17 cellular contexts compared by ENCODE assay signal in the genomic region with DNA sequence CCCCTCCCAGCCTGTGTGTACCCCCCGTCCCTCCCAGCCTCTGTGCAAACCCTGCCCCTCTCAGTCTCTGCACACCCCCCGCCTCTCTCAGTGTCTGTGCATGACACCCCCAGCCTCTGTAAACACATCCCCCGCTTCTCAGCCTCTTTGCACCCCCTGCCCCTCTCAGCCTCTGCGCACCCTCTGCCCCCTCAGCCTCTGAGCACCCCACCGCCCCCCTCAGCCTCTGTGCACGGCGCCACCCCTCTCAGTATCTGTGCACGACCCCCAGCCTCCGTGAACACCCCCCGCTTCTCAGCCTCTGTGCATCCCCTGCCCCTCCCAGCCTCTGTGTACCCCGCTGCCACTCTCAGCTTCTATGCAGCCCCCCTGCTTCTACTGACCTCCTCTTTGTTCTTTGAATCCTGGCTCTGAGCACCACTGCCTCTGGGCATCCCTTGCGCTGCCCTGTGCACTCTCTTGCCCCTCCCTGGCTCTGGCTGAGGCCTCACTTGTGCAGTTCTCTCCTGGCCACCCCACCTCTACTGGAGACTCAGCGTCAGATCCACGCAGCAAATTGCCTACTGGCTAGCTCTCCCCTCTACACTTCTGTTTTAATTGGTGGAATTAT.
DNase-seq lines count a peak whose midpoint lies in the region; TF ChIP-seq lines count a peak whose summit lies in the region.
"Had no signal": no experiment of that assay in that cellular context is flagged by ENCODE, and none has a peak within 500 bp of the region (broad histone marks: within the 10 kb centered on the region; RNA-seq: fewer than 3 reads in every experiment).

No MANE protein-coding gene starts in this region.

- TF ChIP-seq CTCF in chondrocyte (IDR thresholded peaks at IDR 0.05) (no peak), osteoblast (IDR thresholded peaks at IDR 0.05; ENCODE audit: extremely low read depth, low read depth, low read length) (no peak), type B pancreatic cell (conservative IDR thresholded peaks at IDR 0.05) (no peak), HFFc6 (IDR thresholded peaks at IDR 0.05) (no peak)

- H3K9me2 ChIP-seq in GM23248 (ENCODE audit: insufficient read depth) = no peaks in the 10 kb centered on the region

- H3K36me3 Mint-ChIP-seq in chondrocyte (ENCODE audit: low read depth) (no peaks in the 10 kb centered on the region), type B pancreatic cell (no peaks in the 10 kb centered on the region), HFFc6 (ENCODE audit: low read depth) (peaks cover 9% of the 10 kb centered on the region; the same call in 1 of the 2 replicates)

- H3K9me3 ChIP-seq in osteoblast (ENCODE audit: low read depth, low read length) (peaks cover 2% of the 10 kb centered on the region), GM23248 (ENCODE audit: low read depth) (no peaks in the 10 kb centered on the region)

- H3K4me2 ChIP-seq in osteoblast (ENCODE audit: insufficient read depth, low read length) (no peak overlapping the region), GM23248 (ENCODE audit: unreplicated experiment) (no peak overlapping the region)

- no peak overlapping the region for H3K9ac ChIP-seq in GM23248

- WGBS in GM23248 (ENCODE audit: low coverage in 1 of 2, low lambda C conversion rate in 2 of 2, missing lambda C conversion rate in 2 of 2), 2 experiments = 33 to 42% methylated on average over 6 to 14 of the region's 14 CpGs

- H3K79me2 ChIP-seq in osteoblast (ENCODE audit: insufficient read depth, low read length) (no peaks in the 10 kb centered on the region), GM23248 (ENCODE audit: insufficient read depth) (no peaks in the 10 kb centered on the region)

- H3K4me1 Mint-ChIP-seq in chondrocyte (ENCODE audit: low read depth) = no peaks in the 10 kb centered on the region
- no peaks in the 10 kb centered on the region for H3K4me1 Mint-ChIP-seq in type B pancreatic cell (ENCODE audit: unreplicated experiment)
- no peaks in the 10 kb centered on the region for H3K4me1 Mint-ChIP-seq in HFFc6 (ENCODE audit: low read depth)
- H3K4me1 Mint-ChIP-seq: B cell, H9 had no signal

- H3K9me3 Mint-ChIP-seq in chondrocyte (ENCODE audit: low read depth) (peaks cover 18% of the 10 kb centered on the region), type B pancreatic cell (no peaks in the 10 kb centered on the region), HFFc6 (peaks cover 68% of the 10 kb centered on the region)
- H3K9me3 Mint-ChIP-seq: CD4-positive, alpha-beta T cell had no signal

- no peak overlapping the region for H3K27ac Mint-ChIP-seq in chondrocyte (ENCODE audit: unreplicated experiment)
- H3K27ac Mint-ChIP-seq in type B pancreatic cell = no peak overlapping the region
- H3K27ac Mint-ChIP-seq in HFFc6 = no peak overlapping the region
- H3K27ac Mint-ChIP-seq: B cell; CD4-positive, alpha-beta T cell had no signal

- in situ Hi-C loops in GM23248 (cut with MboI) = no loop called here

- H3K27me3 Mint-ChIP-seq in chondrocyte (ENCODE audit: low read depth) (no peaks in the 10 kb centered on the region), type B pancreatic cell (no peaks in the 10 kb centered on the region), HFFc6 (ENCODE audit: insufficient read depth) (no peaks in the 10 kb centered on the region; the same call in 1 of the 2 replicates)

- H3K4me1 ChIP-seq in osteoblast (ENCODE audit: insufficient read depth, low read length) (no peaks in the 10 kb centered on the region), GM23248 (ENCODE audit: insufficient read depth) (no peaks in the 10 kb centered on the region)

- no peaks in the 10 kb centered on the region for H3K36me3 ChIP-seq in osteoblast (ENCODE audit: insufficient read depth, low read length)
- H3K36me3 ChIP-seq in GM23248 (ENCODE audit: low read depth) = no peaks in the 10 kb centered on the region

- H4K20me1 ChIP-seq in osteoblast (ENCODE audit: insufficient read depth, low read length) = no peaks in the 10 kb centered on the region
- H4K20me1 ChIP-seq in GM23248 (ENCODE audit: insufficient read depth) = no peaks in the 10 kb centered on the region

- no peak overlapping the region for H3K27ac ChIP-seq in osteoblast (ENCODE audit: low read depth, low read length)
- H3K27ac ChIP-seq in GM23248 = no peak overlapping the region

- H3K4me3 ChIP-seq in osteoblast (ENCODE audit: insufficient read depth, low read length) (no peak overlapping the region), GM23248 (no peak overlapping the region)
- H3K4me3 ChIP-seq: GM12878 had no signal

- peak; percentile 39 for DNase-seq in activated effector memory CD4-positive, alpha-beta T cell treated with anti-CD3 and anti-CD28 coated beads, Interleukin-2, amount 50 U/mL, for 16 hours
- DNase-seq in activated effector memory CD4-positive, alpha-beta T cell treated with Interleukin-2 at 50 U/mL for 16 hours = no peak
- DNase-seq in chondrocyte (ENCODE audit: low spot score) (peak; percentile 51), osteoblast (ENCODE audit: insufficient read length, low spot score, missing footprints) (peak; percentile 55), type B pancreatic cell (ENCODE audit: extremely low spot score, unreplicated experiment) (peak; percentile 34), GM23248 (no peak), HFFc6 (no peak), AG20443 (ENCODE audit: low spot score) (no peak)
- DNase-seq: ACHN; C1 segment of cervical spinal cord; Calu3; CD4-positive, alpha-beta T cell; DMS 273 treated with DMSO at 0.1 percent for 48 hours; GOT3; H9 had no signal

- no peak overlapping the region for H2AFZ ChIP-seq in osteoblast (ENCODE audit: low read length)
- H2AFZ ChIP-seq in GM23248 = no peak overlapping the region

- no peaks in the 10 kb centered on the region for H3F3A ChIP-seq in GM23248 (ENCODE audit: insufficient read depth)

- H3K4me3 Mint-ChIP-seq in chondrocyte (ENCODE audit: unreplicated experiment) (no peak overlapping the region), type B pancreatic cell (no peak overlapping the region), HFFc6 (no peak overlapping the region)
- H3K4me3 Mint-ChIP-seq: B cell; CD4-positive, alpha-beta T cell; H9 had no signal

- H3K27me3 ChIP-seq in osteoblast (ENCODE audit: insufficient read depth, low read length) (no peaks in the 10 kb centered on the region), GM23248 (replicated peaks; ENCODE audit: insufficient read depth) (no peaks in the 10 kb centered on the region)

Comparison
In these comparisons a context has a peak if more than half of its experiments do, and no peak if none do; other contexts are left out.
1. DNase-seq: peak in activated effector memory CD4-positive, alpha-beta T cell treated with anti-CD3 and anti-CD28 coated beads, Interleukin-2, amount 50 U/mL, for 16 hours (single experiment), chondrocyte (single experiment), osteoblast (single experiment) and type B pancreatic cell (single experiment); none in activated effector memory CD4-positive, alpha-beta T cell treated with Interleukin-2 at 50 U/mL for 16 hours (single experiment), GM23248 (single experiment), HFFc6 (single experiment) and AG20443 (single experiment).